1 cellular context compared by ENCODE assay signal in genomic region chr12:29316772-29317171, GRCh38.
TF ChIP-seq lines count a peak whose summit lies in the region.

No MANE protein-coding gene starts in this region.

TF ChIP-seq in WTC11, 78 proteins besides CTCF, POLR2A, EP300 and RAD21 (continued from another document):
- TF ChIP-seq ARID4B (CRISPR knock-in tag; IDR thresholded peaks at IDR 0.05; ENCODE audit: borderline replicate concordance) (no peak), FOXJ3 (CRISPR knock-in tag; IDR thresholded peaks at IDR 0.05; ENCODE audit: borderline replicate concordance) (no peak)
